ENCODE assay signal across 8 cellular contexts in the genomic region with DNA sequence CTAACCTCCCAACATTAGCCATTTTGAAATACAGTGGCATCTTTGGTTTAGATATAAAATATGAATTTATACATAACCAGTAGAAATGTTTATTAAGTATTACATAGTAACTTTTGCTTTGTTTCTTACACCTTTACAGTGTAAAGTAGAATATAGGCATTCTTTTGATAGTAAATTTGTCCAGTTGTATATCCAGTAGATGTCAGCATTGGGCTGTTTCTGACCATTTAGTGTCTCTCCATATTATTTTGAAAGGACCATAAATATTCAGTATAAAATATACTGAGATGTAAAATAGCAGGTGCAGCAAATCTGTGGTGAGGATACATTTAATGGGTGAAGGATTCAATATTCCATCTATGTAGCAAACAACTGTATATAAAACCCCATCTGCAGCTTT.
DNase-seq lines count a peak whose midpoint lies in the region; ATAC-seq and TF ChIP-seq lines count a peak whose summit lies in the region.

No MANE protein-coding gene starts in this region.

- no peak for ATAC-seq in GM21619 (IDR thresholded peaks at IDR 0.05; ENCODE audit: unreplicated experiment)
- no peak for ATAC-seq in stimulated activated naive CD8-positive, alpha-beta T cell treated with anti-CD3 and anti-CD28 coated beads, Interleukin-15, Interleukin-2, amounts not matched to agents 100 U/mL and 50 U/mL, for 24 hours

- in situ Hi-C loops in astrocyte of the cerebellum (cut with HindIII; ENCODE audit: low sequenced_read_pairs) = no loop called here

- H3K4me3 ChIP-seq in astrocyte of the cerebellum (ENCODE audit: low read depth, low read length) (no peak overlapping the region), coronary artery (no peak overlapping the region)

- DNase-seq in D341Med (ENCODE audit: low spot score) (peak; percentile 15), NCI-H1105 (lab: John Stamatoyannopoulos, UW) (peak; percentile 38), astrocyte of the cerebellum (ENCODE audit: low read depth) (peak; percentile 15), left kidney (ENCODE audit: low read depth, low spot score) (peak; percentile 36), T-helper 9 cell (no peak), coronary artery (ENCODE audit: low spot score) (no peak)
- no peak for DNase-seq in stimulated activated naive CD8-positive, alpha-beta T cell treated with anti-CD3 and anti-CD28 coated beads, Interleukin-15, Interleukin-2, amounts not matched to agents 100 U/mL and 50 U/mL, for 24 hours

- no peak overlapping the region for H3K27ac ChIP-seq in coronary artery

- peak; percentile 19 for TF ChIP-seq CTCF in astrocyte of the cerebellum (IDR thresholded peaks at IDR 0.05; ENCODE audit: low read depth, low read length, missing control alignments)
- TF ChIP-seq CTCF in coronary artery (IDR thresholded peaks at IDR 0.05) = no peak

Comparison
In these comparisons a context has a peak if more than half of its experiments do, and no peak if none do; other contexts are left out.
1. DNase-seq: peak in D341Med (single experiment), NCI-H1105 (single experiment), astrocyte of the cerebellum (single experiment) and left kidney (single experiment); none in T-helper 9 cell (single experiment), coronary artery (single experiment) and stimulated activated naive CD8-positive, alpha-beta T cell treated with anti-CD3 and anti-CD28 coated beads, Interleukin-15, Interleukin-2, amounts not matched to agents 100 U/mL and 50 U/mL, for 24 hours (single experiment).